In the genomic region with DNA sequence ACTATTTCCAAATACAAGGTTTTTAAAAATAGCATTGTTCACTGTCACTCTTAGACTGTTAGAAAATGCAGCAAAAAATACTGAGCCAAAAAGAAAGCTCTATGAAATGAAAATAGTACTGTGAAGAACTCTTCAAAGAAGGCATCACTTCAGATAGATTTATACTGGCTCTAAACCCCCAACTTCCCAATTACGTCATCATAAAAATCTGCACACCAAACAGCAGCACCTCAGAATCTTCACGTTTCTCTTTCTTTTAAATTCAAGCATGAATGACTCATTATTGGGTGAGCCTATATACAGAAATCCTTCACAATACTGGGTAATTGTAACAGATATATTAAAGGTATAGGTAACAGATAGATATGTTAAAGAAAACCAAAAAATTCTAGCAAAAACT, we compare ENCODE assay signal across 27 cellular contexts.
"Had no signal": no experiment of that assay in that cellular context is flagged by ENCODE, and none has a peak within 500 bp of the region (broad histone marks: within the 10 kb centered on the region; RNA-seq: fewer than 3 reads in every experiment).

No MANE protein-coding gene starts in this region.

- ATAC-seq: activated CD8-positive, alpha-beta memory T cell treated with anti-CD3 and anti-CD28 coated beads, Interleukin-2, amount 10 ng/mL, durations not matched to agents 7 days and 5 days; activated CD8-positive, alpha-beta T cell treated with anti-CD3 and anti-CD28 coated beads for 36 hours; activated naive CD8-positive, alpha-beta T cell treated with anti-CD3 and anti-CD28 coated beads, Interleukin-2, amount 50 U/mL, for 24 hours had no signal

- H3K4me3 ChIP-seq: ascending aorta had no signal

- H3K27me3 ChIP-seq: ascending aorta had no signal

- DNase-seq: activated B cell treated with CpG ODN at 0.5 μM for 24 hours; activated CD4-positive, alpha-beta memory T cell treated with anti-CD3 and anti-CD28 coated beads for 36 hours; activated CD4-positive, alpha-beta T cell treated with anti-CD3 and anti-CD28 coated beads for 4 hours; activated CD4-positive, alpha-beta T cell treated with anti-CD3 and anti-CD28 coated beads, Interleukin-2, amount 10 ng/mL, durations not matched to agents 24 days and 14 days; activated CD4-positive, alpha-beta T cell treated with anti-CD3 and anti-CD28 coated beads, Interleukin-2, amount 50 U/mL, for 1 hour; activated CD4-positive, alpha-beta T cell treated with anti-CD3 and anti-CD28 coated beads, Interleukin-2, amount 50 U/mL, for 4 hours; activated CD4-positive, CD25-positive, alpha-beta regulatory T cell treated with anti-CD3 and anti-CD28 coated beads, Interleukin-2, amount 50 U/mL, for 72 hours; activated CD8-positive, alpha-beta memory T cell treated with anti-CD3 and anti-CD28 coated beads, Interleukin-2, amount 10 ng/mL, durations not matched to agents 7 days and 5 days; activated CD8-positive, alpha-beta memory T cell treated with anti-CD3 and anti-CD28 coated beads, Interleukin-2, amount 50 U/mL, for 48 hours; activated CD8-positive, alpha-beta T cell treated with anti-CD3 and anti-CD28 coated beads for 36 hours; activated effector memory CD4-positive, alpha-beta T cell treated with Interleukin-2 at 50 U/mL for 16 hours; activated gamma-delta T cell; activated naive CD4-positive, alpha-beta T cell treated with anti-CD3 and anti-CD28 coated beads, Interleukin-2, amount 10 ng/mL, durations not matched to agents 7 days and 5 days; activated naive CD4-positive, alpha-beta T cell treated with Interleukin-2 at 50 U/mL for 16 hours; activated naive CD8-positive, alpha-beta T cell treated with anti-CD3 and anti-CD28 coated beads, Interleukin-2, amount 10 ng/mL, durations not matched to agents 7 days and 5 days; activated naive CD8-positive, alpha-beta T cell treated with anti-CD3 and anti-CD28 coated beads, Interleukin-2, amount 50 U/mL, for 24 hours; activated T-cell treated with anti-CD3 and anti-CD28 coated beads, Interleukin-2, amount 50 U/mL, for 24 hours; activated T-cell treated with anti-CD3 and anti-CD28 coated beads, Interleukin-2, amount 50 U/mL, for 48 hours; amygdala; anterior cingulate cortex; central memory CD4-positive, alpha-beta T cell; T-helper 1 cell; T-helper 2 cell; T-helper 9 cell had no signal

- H3K9me3 ChIP-seq: ascending aorta had no signal

- H3K36me3 ChIP-seq: ascending aorta had no signal

- H3K4me1 ChIP-seq: ascending aorta had no signal

- FAIRE-seq: TTC549 had no signal

- H3K27ac ChIP-seq: ascending aorta, VCaP had no signal
